Comparison of ENCODE assay signal across 22 cellular contexts in genomic region chr18:8627540-8627939, GRCh38. TPM values are rescaled to one million over a fixed set of nuclear protein-coding genes. Genes with fewer than 3 reads are reported as not detected.
DNase-seq lines count a peak whose midpoint lies in the region; ATAC-seq, FAIRE-seq and TF ChIP-seq lines count a peak whose summit lies in the region.
"Had no signal": no experiment of that assay in that cellular context is flagged by ENCODE, and none has a peak within 500 bp of the region (broad histone marks: within the 10 kb centered on the region; RNA-seq: fewer than 3 reads in every experiment).

No MANE protein-coding gene starts in this region.

- intact Hi-C loops in HepG2 (cut with micrococcal nuclease; ENCODE audit: unreplicated experiment) (no loop called here), right lobe of liver (cut with DNase I) (no loop called here)

- H3K4me1 Mint-ChIP-seq in type B pancreatic cell (ENCODE audit: unreplicated experiment) (peaks cover 24% of the 10 kb centered on the region), immature natural killer cell (peaks cover 34 to 52% of the 10 kb centered on the region in 2 donors)

- peak; percentile 42 for FAIRE-seq in HepG2 (lab: Jason Lieb, UNC)
- FAIRE-seq: A549, GM12878, K562 had no signal

- 0 out of 2 replicates have a peak overlapping the region, but pooled peaks have one; percentile 15 for H3K4me2 ChIP-seq in HepG2 (ENCODE audit: low read depth, low read length)
- H3K4me2 ChIP-seq: A549 had no signal

- DNase-seq in HepG2 (ENCODE audit: low spot score) (peak; percentile 85), right lobe of liver (no peak), globus pallidus (ENCODE audit: low spot score) (peak; percentile 60), pons (ENCODE audit: low spot score) (peak; percentile 81), type B pancreatic cell (ENCODE audit: extremely low spot score, unreplicated experiment) (no peak), NCI-H128 (lab: John Stamatoyannopoulos, UW; ENCODE audit: unreplicated experiment) (no peak), immature natural killer cell (no peak)
- no peak for DNase-seq in stimulated activated naive CD4-positive, alpha-beta T cell (lab: John Stamatoyannopoulos, UW)
- DNase-seq: Calu3; CD4-positive, alpha-beta memory T cell; DMS53; EL; GM23248; HCEC 1CT; NCI-H1105 treated with DMSO at 0.1 percent for 48 hours; NCI-H1694 treated with DMSO at 0.1 percent for 48 hours; NCI-H510A; NCI-H82; OCI-M1 had no signal

- peaks cover 3% of the 10 kb centered on the region; the same call in 1 of the 2 replicates for H4K20me1 ChIP-seq in HepG2 (ENCODE audit: insufficient read depth, low read length)

- H3K9ac ChIP-seq in HepG2 (ENCODE audit: insufficient read depth, low read depth, low read length) = no peak overlapping the region
- H3K9ac ChIP-seq: GM23248 had no signal

- CTCF ChIA-PET in HepG2 (lab: Yijun Ruan, JAX; ENCODE audit: low intra/inter-chr PET ratio, low total read pairs) = interaction anchor here (0.9 kb wide), 1 partner anchor 18 kb away, joined by 3 read pairs; the partner anchor contains the start of gene RAB12

- in situ Hi-C loops in HepG2 (cut with HindIII; ENCODE audit: extremely low pct_ligation_motif_present, low pct_unique_long_range_greater_than_20kb) = no loop called here

- no peak for TF ChIP-seq RAD21 in HepG2 (CRISPR knock-in tag; IDR thresholded peaks at IDR 0.05)

- no peaks in the 10 kb centered on the region for H3K9me3 ChIP-seq in HepG2 (ENCODE audit: low read length)
- H3K9me3 ChIP-seq in right lobe of liver = no peaks in the 10 kb centered on the region
- H3K9me3 ChIP-seq: A549 had no signal

- H3K4me1 ChIP-seq in HepG2 (ENCODE audit: insufficient read depth, low read length) (peaks cover 71% of the 10 kb centered on the region), right lobe of liver (peaks cover 0 to 7% (median 0%) of the 10 kb centered on the region in 4 donors)

- TF ChIP-seq CTCF in HepG2 (CRISPR knock-in tag; IDR thresholded peaks at IDR 0.05) (no peak), right lobe of liver (IDR thresholded peaks at IDR 0.05) (no peak), type B pancreatic cell (conservative IDR thresholded peaks at IDR 0.05) (no peak)

- H3K36me3 Mint-ChIP-seq in type B pancreatic cell (peaks cover 27% of the 10 kb centered on the region), immature natural killer cell (peaks cover 4 to 16% (median 8%) of the 10 kb centered on the region in 3 donors)

- TF ChIP-seq EP300 in HepG2 (IDR thresholded peaks at IDR 0.05; ENCODE audit: low read depth in 2 of 2, low read length in 2 of 2) (peak in 1 of 2 experiments; percentile 59; a peak in 1 of 4 replicates), HepG2 (CRISPR knock-in tag; IDR thresholded peaks at IDR 0.05; ENCODE audit: borderline replicate concordance) (no peak)

- H3K9me3 Mint-ChIP-seq in type B pancreatic cell = no peaks in the 10 kb centered on the region
- H3K9me3 Mint-ChIP-seq in immature natural killer cell = no peaks in the 10 kb centered on the region

- BruUV-seq in HepG2 (replicated peaks; lab: Mats Ljungman, UMichigan) = no TSS peak

- ATAC-seq in HepG2 (peak; percentile 85), right lobe of liver (no peak)
- ATAC-seq: A549, GM12878, K562 had no signal

- H3K27ac Mint-ChIP-seq in type B pancreatic cell (peak overlapping the region; percentile 88), immature natural killer cell (no peak overlapping the region)

- no peak for TF ChIP-seq POLR2A in HepG2 (IDR thresholded peaks at IDR 0.05; ENCODE audit: insufficient read depth in 1 of 2, low read depth in 2 of 2, low read length in 2 of 2)
- TF ChIP-seq POLR2A in right lobe of liver (IDR thresholded peaks at IDR 0.05) = no peak

- POLR2A ChIA-PET in HepG2 (lab: Yijun Ruan, JAX) = no interaction called here

- peaks cover 5 to 22% of the 10 kb centered on the region in 2 experiments for H3K36me3 ChIP-seq in HepG2 (replicated peaks in 1 of 2; ENCODE audit: control insufficient read depth in 1 of 2, insufficient read depth in 2 of 2, low read length in 2 of 2)
- H3K36me3 ChIP-seq in right lobe of liver = peaks cover 0 to 14% (median 4%) of the 10 kb centered on the region in 4 donors

- peaks cover 28% of the 10 kb centered on the region for H3K79me2 ChIP-seq in HepG2 (ENCODE audit: insufficient read depth, low read length)

- H3K27ac ChIP-seq in HepG2 (ENCODE audit: extremely low read length, insufficient read depth, low read length) = peak overlapping the region; percentile 36
- H3K27ac ChIP-seq in right lobe of liver = no peak overlapping the region
- H3K27ac ChIP-seq: A549, GM23248 had no signal

- WGBS in HepG2 (ENCODE audit: low lambda C conversion rate) = 6% methylated on average over 4 of the region's 4 CpGs
- 95% methylated on average over 4 of the region's 4 CpGs for WGBS in right lobe of liver (ENCODE audit: insufficient coverage, low coverage, low lambda C conversion rate, missing lambda C conversion rate)

- H2AFZ ChIP-seq in HepG2 (ENCODE audit: low read length) = no peak overlapping the region
- H2AFZ ChIP-seq: GM23248 had no signal

- no peaks in the 10 kb centered on the region for H3K27me3 Mint-ChIP-seq in type B pancreatic cell
- H3K27me3 Mint-ChIP-seq in immature natural killer cell (ENCODE audit: low read depth in 3 of 3) = peaks cover 0 to 1% (median 0%) of the 10 kb centered on the region in 3 donors
- H3K27me3 Mint-ChIP-seq: CD4-positive, alpha-beta memory T cell had no signal

- H3K4me3 Mint-ChIP-seq in type B pancreatic cell (no peak overlapping the region), immature natural killer cell (no peak overlapping the region)
- H3K4me3 Mint-ChIP-seq: CD4-positive, alpha-beta memory T cell had no signal

- H3K4me3 ChIP-seq in HepG2 (replicated peaks in 1 of 3; ENCODE audit: insufficient read depth in 1 of 3, low read depth in 2 of 3, low read length in 3 of 3) (no peak overlapping the region), right lobe of liver (no peak overlapping the region)
- H3K4me3 ChIP-seq: A549, GM12878, GM23248, K562 had no signal

- no peaks in the 10 kb centered on the region for H3K27me3 ChIP-seq in HepG2 (ENCODE audit: control insufficient read depth in 1 of 2, insufficient read depth in 2 of 2, low read length in 2 of 2)
- H3K27me3 ChIP-seq in right lobe of liver = no peaks in the 10 kb centered on the region

TF ChIP-seq in HepG2, 621 proteins besides CTCF, POLR2A, EP300 and RAD21 (continues in another document):
- TF ChIP-seq PHF21A (CRISPR knock-in tag; IDR thresholded peaks at IDR 0.05) (peak; percentile 30; the same call in 1 of the 2 replicates), ZBTB7B (CRISPR knock-in tag; IDR thresholded peaks at IDR 0.05) (0 out of 2 replicates have a peak, but pooled peaks have one; percentile 46), KLF11 (CRISPR knock-in tag; IDR thresholded peaks at IDR 0.05) (no peak), GATAD2A (CRISPR knock-in tag; IDR thresholded peaks at IDR 0.05) (0 out of 2 replicates have a peak, but pooled peaks have one; percentile 41), HNF4G (IDR thresholded peaks at IDR 0.05; ENCODE audit: borderline replicate concordance, low read depth, low read length) (peak; percentile 51; the same call in 1 of the 2 replicates), HNF4G (CRISPR knock-in tag; IDR thresholded peaks at IDR 0.05; ENCODE audit: borderline replicate concordance, low read depth) (no peak), HNF4A (CRISPR knock-in tag; IDR thresholded peaks at IDR 0.05) (peak; percentile 32), CEBPG (CRISPR knock-in tag; IDR thresholded peaks at IDR 0.05) (peak; percentile 52; the same call in 1 of the 2 replicates), SAP130 (CRISPR knock-in tag; IDR thresholded peaks at IDR 0.05; ENCODE audit: low read depth) (peak; percentile 26; the same call in 1 of the 2 replicates), ZKSCAN8 (CRISPR knock-in tag; IDR thresholded peaks at IDR 0.05; ENCODE audit: borderline replicate concordance) (no peak), IKZF4 (CRISPR knock-in tag; IDR thresholded peaks at IDR 0.05; ENCODE audit: borderline replicate concordance, low read depth, not compliant biosample characterization) (no peak)

RNA-seq across cellular contexts. Expression of gene RAB12, which starts 18.3 kb away (rescaled TPM):
- total RNA-seq in HepG2 (2016; rRNA removed; fragmentation: Illumina TruSeq; extraction: Trizol) (21.4 and 25.3 TPM in 2 replicates), right lobe of liver (10 to 100 TPM; 16.5 to 26.5 (median 22.6) TPM), type B pancreatic cell (ENCODE audit: low replicate concordance) (25.2 and 28.9 TPM in 2 replicates)
- 10.6 and 11.9 TPM in 2 replicates for total RNA-seq in HepG2 (2016; cell fraction: cytosol; rRNA removed; fragmentation: Illumina TruSeq; extraction: Trizol; ENCODE audit: low read depth)
- 20.0 and 24.5 TPM in 2 replicates for total RNA-seq in HepG2 (2016; cell fraction: insoluble cytoplasmic fraction; rRNA removed; fragmentation: Illumina TruSeq; extraction: Trizol)
- 24.8 and 25.8 TPM in 2 replicates for total RNA-seq in HepG2 (2016; cell fraction: membrane; rRNA removed; fragmentation: Illumina TruSeq; extraction: Trizol)
- total RNA-seq in HepG2 (2016; cell fraction: nucleus; rRNA removed; fragmentation: Illumina TruSeq; extraction: Trizol) = 22.3 and 24.8 TPM in 2 replicates
- polyA plus RNA-seq in HepG2 (2011; rRNA removed) (9.5 and 10.7 TPM in 2 replicates), immature natural killer cell (under 1 TPM in 1 of 3 donors, not detected in 2; 0.10 TPM)
- polyA plus RNA-seq in HepG2 (2011; cell fraction: cytosol; rRNA removed) = 3.8 and 6.9 TPM in 2 replicates
- 10.5 and 15.2 TPM in 2 replicates for polyA plus RNA-seq in HepG2 (2011; cell fraction: nucleus; rRNA removed)
- 21.4 and 24.9 TPM in 2 replicates for polyA plus RNA-seq in HepG2 (2012)
- 7.7 and 8.8 TPM in 2 replicates for polyA plus RNA-seq in HepG2 (2016; cell fraction: cytosol; fragmentation: Illumina TruSeq; extraction: Trizol; ENCODE audit: low read depth)
- 27.0 and 29.3 TPM in 2 replicates for polyA plus RNA-seq in HepG2 (2016; cell fraction: insoluble cytoplasmic fraction; fragmentation: Illumina TruSeq; extraction: Trizol; ENCODE audit: low read depth)
- 18.8 and 19.2 TPM in 2 replicates for polyA plus RNA-seq in HepG2 (2016; cell fraction: membrane; fragmentation: Illumina TruSeq; extraction: Trizol; ENCODE audit: low read depth)
- 49.1 and 55.1 TPM in 2 replicates for polyA plus RNA-seq in HepG2 (2016; cell fraction: nucleus; fragmentation: Illumina TruSeq; extraction: Trizol; ENCODE audit: insufficient read depth, low read depth)
- polyA minus RNA-seq in HepG2 (2011; rRNA and poly(A)+ RNA removed; ENCODE audit: low replicate concordance) = 2.8 and 6.1 TPM in 2 replicates
- 11.2 and 14.9 TPM in 2 replicates for polyA minus RNA-seq in HepG2 (2011; cell fraction: cytosol; rRNA and poly(A)+ RNA removed)
- polyA minus RNA-seq in HepG2 (2011; cell fraction: nucleus; rRNA and poly(A)+ RNA removed) = 19.1 and 21.0 TPM in 2 replicates

Comparison
In these comparisons a context has a peak if more than half of its experiments do, and no peak if none do; other contexts are left out.
1. DNase-seq: peak in HepG2 (single experiment), globus pallidus (single experiment) and pons (single experiment); none in right lobe of liver (0 of 3), type B pancreatic cell (single experiment), NCI-H128 (single experiment), immature natural killer cell (0 of 3) and stimulated activated naive CD4-positive, alpha-beta T cell (0 of 6).